19 cellular contexts compared by ENCODE assay signal in the genomic region with DNA sequence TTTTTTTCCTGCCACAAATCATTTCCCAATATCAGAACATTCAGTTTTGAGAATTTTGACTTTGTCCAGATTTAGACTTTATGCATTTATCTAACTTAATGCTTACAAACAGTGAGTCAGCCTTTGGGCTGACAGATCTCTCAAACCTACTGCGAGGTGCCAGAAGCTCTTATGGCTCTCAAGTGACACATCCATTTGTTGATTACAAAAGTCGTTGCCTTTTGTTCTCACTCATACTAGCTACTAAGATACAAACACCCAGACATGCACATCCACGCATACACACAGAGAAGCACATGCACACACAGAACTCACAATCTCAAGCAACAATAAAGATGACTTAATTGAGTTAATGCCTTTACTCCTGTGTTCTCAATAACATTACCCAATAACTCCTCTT.
DNase-seq lines count a peak whose midpoint lies in the region; ATAC-seq, FAIRE-seq and TF ChIP-seq lines count a peak whose summit lies in the region.
"Had no signal": no experiment of that assay in that cellular context is flagged by ENCODE, and none has a peak within 500 bp of the region (broad histone marks: within the 10 kb centered on the region; RNA-seq: fewer than 3 reads in every experiment).

No MANE protein-coding gene starts in this region.

- ATAC-seq in heart right ventricle (peak in 7 of 8 donors; percentile 39 to 94 (median 55)), HG03460 (IDR thresholded peaks at IDR 0.05; ENCODE audit: unreplicated experiment) (no peak), GM19397 (IDR thresholded peaks at IDR 0.05; ENCODE audit: unreplicated experiment) (no peak)
- ATAC-seq: HCT116, K562 had no signal

- no peaks in the 10 kb centered on the region for H3K36me3 Mint-ChIP-seq in astrocyte (ENCODE audit: low read depth, unreplicated experiment)
- H3K36me3 Mint-ChIP-seq: CD8-positive, alpha-beta memory T cell had no signal

- H3K27me3 ChIP-seq in astrocyte (ENCODE audit: insufficient read depth, low read length): no peaks in the 10 kb centered on the region
- no peaks in the 10 kb centered on the region for H3K27me3 ChIP-seq in heart right ventricle
- H3K27me3 ChIP-seq: BE2C had no signal

- no peaks in the 10 kb centered on the region for H4K20me1 ChIP-seq in astrocyte (ENCODE audit: insufficient read depth, low read length)

- no peaks in the 10 kb centered on the region for H3K27me3 Mint-ChIP-seq in astrocyte (ENCODE audit: low read depth, unreplicated experiment)
- H3K27me3 Mint-ChIP-seq: CD8-positive, alpha-beta memory T cell had no signal

- FAIRE-seq in astrocyte (lab: Jason Lieb, UNC): no peak
- FAIRE-seq: G401.6, K562 had no signal

- H3K27ac ChIP-seq in astrocyte (ENCODE audit: low read depth, low read length): no peak overlapping the region
- H3K27ac ChIP-seq in heart right ventricle: no peak overlapping the region

- WGBS in heart right ventricle, 2 donors: 36 to 49% methylated on average over 3 of the region's 3 CpGs

- TF ChIP-seq CTCF in astrocyte (IDR thresholded peaks at IDR 0.05; ENCODE audit: insufficient read depth, low read depth, low read length): no peak
- TF ChIP-seq CTCF in heart right ventricle (IDR thresholded peaks at IDR 0.05): no peak

- H3K4me3 ChIP-seq in astrocyte (ENCODE audit: insufficient read depth, low read depth, low read length) (no peak overlapping the region), heart right ventricle (no peak overlapping the region)
- H3K4me3 ChIP-seq: K562 had no signal

- no peak overlapping the region for H3K4me2 ChIP-seq in astrocyte (ENCODE audit: low read length)

- no peak overlapping the region for H3K9ac ChIP-seq in astrocyte (ENCODE audit: low read length)

- intact Hi-C loops in heart right ventricle (cut with DNase I): no loop called here

- no peak overlapping the region for H3K27ac Mint-ChIP-seq in astrocyte (ENCODE audit: unreplicated experiment)
- H3K27ac Mint-ChIP-seq: CD8-positive, alpha-beta memory T cell had no signal

- no peak for TF ChIP-seq POLR2A in erythroblast (IDR thresholded peaks at IDR 0.05; ENCODE audit: low read length)

- peak; percentile 2 for DNase-seq in A172 (ENCODE audit: low spot score)
- peak; percentile 7 for DNase-seq in Ammon's horn (ENCODE audit: low spot score)
- DNase-seq in astrocyte (ENCODE audit: low read depth): peak; percentile 45
- no peak for DNase-seq in heart right ventricle
- DNase-seq in erythroblast (lab: John Stamatoyannopoulos, UW): no peak
- DNase-seq: BE2C; CD8-positive, alpha-beta memory T cell; DND-41; MM.1S; NCI-H1092 treated with DMSO at 0.1 percent for 48 hours; NCI-H226; NCI-H526 treated with DMSO at 0.1 percent for 48 hours; NK-92 treated with Interleukin-12 subunit alpha and Interleukin-12 subunit beta, amount 100 ng/mL, for 24 hours; SIG-M5 had no signal

- no peak overlapping the region for H3K4me3 Mint-ChIP-seq in astrocyte (ENCODE audit: unreplicated experiment)
- H3K4me3 Mint-ChIP-seq: CD8-positive, alpha-beta memory T cell had no signal

- H3K4me1 ChIP-seq in astrocyte (ENCODE audit: insufficient read depth, low read length) (no peaks in the 10 kb centered on the region), heart right ventricle (peaks cover 0 to 5% (median 0%) of the 10 kb centered on the region in 9 donors)
- H3K4me1 ChIP-seq: BE2C had no signal

- H2AFZ ChIP-seq in astrocyte (ENCODE audit: low read depth, low read length): no peak overlapping the region

- H3K36me3 ChIP-seq in astrocyte (ENCODE audit: insufficient read depth, low read length) (no peaks in the 10 kb centered on the region), heart right ventricle (no peaks in the 10 kb centered on the region)
- H3K36me3 ChIP-seq: BE2C had no signal

- peaks cover 10% of the 10 kb centered on the region for H3K4me1 Mint-ChIP-seq in astrocyte (ENCODE audit: low read depth, unreplicated experiment)
- H3K4me1 Mint-ChIP-seq: CD8-positive, alpha-beta memory T cell had no signal

- H3K79me2 ChIP-seq in astrocyte (ENCODE audit: insufficient read depth, low read length): no peaks in the 10 kb centered on the region

- H3K9me3 ChIP-seq in astrocyte (ENCODE audit: insufficient read depth, low read depth, low read length) (no peaks in the 10 kb centered on the region), heart right ventricle (no peaks in the 10 kb centered on the region)
- H3K9me3 ChIP-seq: BE2C had no signal

- H3K9me3 Mint-ChIP-seq in astrocyte (ENCODE audit: unreplicated experiment): no peaks in the 10 kb centered on the region

Comparison
In these comparisons a context has a peak if more than half of its experiments do, and no peak if none do; other contexts are left out.
1. DNase-seq: peak in A172 (single experiment), Ammon's horn (single experiment) and astrocyte (single experiment); none in heart right ventricle (0 of 2) and erythroblast (0 of 2).
2. ATAC-seq: peak in heart right ventricle (7 of 8); none in HG03460 (single experiment) and GM19397 (single experiment).